18 cellular contexts compared by ENCODE assay signal in genomic region chr22:38065539-38065938, GRCh38. TPM values are rescaled to one million over a fixed set of nuclear protein-coding genes. Genes with fewer than 3 reads are reported as not detected.
A peak's percentile ranks its signal among the peaks of the same experiment; 100 is the strongest.
DNase-seq lines count a peak whose midpoint lies in the region; ATAC-seq, FAIRE-seq and TF ChIP-seq lines count a peak whose summit lies in the region.
"Had no signal": no experiment of that assay in that cellular context is flagged by ENCODE, and none has a peak within 500 bp of the region (broad histone marks: within the 10 kb centered on the region; RNA-seq: fewer than 3 reads in every experiment).

No MANE protein-coding gene starts in this region.

- ATAC-seq in left cardiac atrium (no peak), Right ventricle myocardium superior (ENCODE audit: poor library complexity) (no peak), gastrocnemius medialis (no peak), upper lobe of left lung (ENCODE audit: low FRiP score in 2 of 2) (no peak), aorta (ENCODE audit: low FRiP score) (no peak)

- H3K27ac ChIP-seq in layer of hippocampus (ENCODE audit: low read depth, low read length), result peak overlapping the region; percentile 65
- peak overlapping the region; percentile 97 to 100 (median 98) for H3K27ac ChIP-seq in gastrocnemius medialis
- H3K27ac ChIP-seq in upper lobe of left lung, result no peak overlapping the region
- no peak overlapping the region for H3K27ac ChIP-seq in small intestine (ENCODE audit: low read depth in 1 of 2, low read length in 1 of 2)
- H3K27ac ChIP-seq in aorta (ENCODE audit: low read depth in 1 of 2, low read length in 2 of 2), result no peak overlapping the region
- no peak overlapping the region for H3K27ac ChIP-seq in SK-N-SH (ENCODE audit: low read depth in 2 of 2, low read length in 1 of 2)
- H3K27ac ChIP-seq: 22Rv1 had no signal

- intact Hi-C loops in left cardiac atrium (cut with DNase I), result loop anchor here in 1 of 2 donors (5.0 kb wide), 1 partner anchor 507 kb away; the partner anchor contains the start of gene DMC1
- intact Hi-C loops in Right ventricle myocardium superior (cut with DNase I), result no loop called here
- intact Hi-C loops in gastrocnemius medialis (cut with DNase I; ENCODE audit: low total_unique reads), result loop anchor here (10.0 kb wide), 1 partner anchor 639 kb away; the partner anchor contains the start of genes GTPBP1 and JOSD1
- intact Hi-C loops in aorta (cut with DNase I), result loop anchor here (5.0 kb wide), 2 partner anchors 137 to 192 kb away; partner anchors contain the start of gene MAFF (in 1 of the 2)

- POLR2A ChIA-PET in SK-N-SH (lab: Yijun Ruan, JAX), result no interaction called here

- no peak overlapping the region for H3K4me2 ChIP-seq in SK-N-SH

- TF ChIP-seq CTCF in gastrocnemius medialis (IDR thresholded peaks at IDR 0.05 in 4 of 5, conservative IDR thresholded peaks at IDR 0.05 in 1 of 5), result no peak
- TF ChIP-seq CTCF in upper lobe of left lung (IDR thresholded peaks at IDR 0.05), result no peak
- no peak for TF ChIP-seq CTCF in SK-N-SH (IDR thresholded peaks at IDR 0.05)

- H3K27me3 ChIP-seq in layer of hippocampus (ENCODE audit: control insufficient read depth, insufficient read depth, low read length) (no peaks in the 10 kb centered on the region), gastrocnemius medialis (no peaks in the 10 kb centered on the region), upper lobe of left lung (no peaks in the 10 kb centered on the region), small intestine (ENCODE audit: control insufficient read depth in 2 of 2, insufficient read depth in 2 of 2, low read length in 2 of 2) (no peaks in the 10 kb centered on the region), aorta (ENCODE audit: control insufficient read depth in 1 of 2, insufficient read depth in 2 of 2, low read length in 1 of 2) (no peaks in the 10 kb centered on the region), SK-N-SH (ENCODE audit: insufficient read depth) (no peaks in the 10 kb centered on the region)

- in situ Hi-C loops in gastrocnemius medialis (cut with MboI; ENCODE audit: low sequenced_read_pairs in 4 of 4), result loop anchor here in 1 of 4 donors (25.0 kb wide), 1 partner anchor 497 kb away; the partner anchor contains the start of gene DMC1

- no peak overlapping the region for H2AFZ ChIP-seq in SK-N-SH (ENCODE audit: low read depth)

- H3K79me2 ChIP-seq in SK-N-SH (ENCODE audit: insufficient read depth), result no peaks in the 10 kb centered on the region

- WGBS in upper lobe of left lung, 2 donors, result 95 to 100% methylated on average over 1 to 8 of the region's 8 CpGs
- 95 to 98% (median 98%) methylated on average over 8 of the region's 8 CpGs for WGBS in small intestine, 3 donors
- 93 to 95% methylated on average over 8 of the region's 8 CpGs for WGBS in aorta, 2 donors
- WGBS in SK-N-SH (ENCODE audit: low lambda C conversion rate), result 40% methylated on average over 1 of the region's 8 CpGs

- H4K20me1 ChIP-seq in SK-N-SH (ENCODE audit: insufficient read depth), result no peaks in the 10 kb centered on the region

- peaks cover 0 to 17% of the 10 kb centered on the region in 2 donors for H3K36me3 ChIP-seq in gastrocnemius medialis
- H3K36me3 ChIP-seq in upper lobe of left lung, result peaks cover 16 to 68% (median 58%) of the 10 kb centered on the region in 4 donors
- peaks cover 12% of the 10 kb centered on the region in 2 donors for H3K36me3 ChIP-seq in small intestine (ENCODE audit: control insufficient read depth in 2 of 2, insufficient read depth in 2 of 2, low read length in 2 of 2)
- peaks cover 0 to 4% of the 10 kb centered on the region in 2 donors for H3K36me3 ChIP-seq in aorta (ENCODE audit: control insufficient read depth in 1 of 2, insufficient read depth in 2 of 2, low read length in 1 of 2)
- H3K36me3 ChIP-seq in SK-N-SH (replicated peaks in 1 of 2; ENCODE audit: control insufficient read depth in 1 of 2, insufficient read depth in 2 of 2, low read length in 1 of 2), result peaks cover 0 to 20% of the 10 kb centered on the region in 2 experiments

- DNase-seq in left cardiac atrium (peak; percentile 12), Right ventricle myocardium superior (no peak), gastrocnemius medialis (no peak), upper lobe of left lung (no peak), small intestine (no peak), aorta (no peak), SK-N-SH (no peak)
- DNase-seq: Calu3; CD4-positive, CD25-positive, alpha-beta regulatory T cell; DMS 273 treated with DMSO at 0.1 percent for 48 hours; HFFc6 had no signal

- H3K9me2 ChIP-seq in SK-N-SH, result no peaks in the 10 kb centered on the region

- CTCF ChIA-PET in SK-N-SH (lab: Yijun Ruan, JAX), result interaction anchor here (1.3 kb wide), 1 partner anchor 14 kb away, joined by 5 read pairs; no protein-coding TSS in a partner anchor

- no peaks in the 10 kb centered on the region for H3F3A ChIP-seq in SK-N-SH (replicated peaks; ENCODE audit: insufficient read depth)

- H3K9me3 ChIP-seq in gastrocnemius medialis (no peaks in the 10 kb centered on the region), upper lobe of left lung (no peaks in the 10 kb centered on the region), small intestine (ENCODE audit: control insufficient read depth, low read depth) (no peaks in the 10 kb centered on the region), aorta (ENCODE audit: control insufficient read depth, low read length) (no peaks in the 10 kb centered on the region), SK-N-SH (no peaks in the 10 kb centered on the region)
- H3K9me3 ChIP-seq: HAP-1 had no signal

- H3K4me3 ChIP-seq in gastrocnemius medialis (no peak overlapping the region), upper lobe of left lung (no peak overlapping the region), small intestine (ENCODE audit: low read depth in 1 of 2, low read length in 2 of 2) (no peak overlapping the region), aorta (ENCODE audit: low read length in 2 of 2) (no peak overlapping the region), SK-N-SH (ENCODE audit: low read depth in 2 of 2, low read length in 1 of 2) (no peak overlapping the region)
- H3K4me3 ChIP-seq: HAP-1 had no signal

- peaks cover 55 to 80% of the 10 kb centered on the region in 2 donors for H3K4me1 ChIP-seq in gastrocnemius medialis
- H3K4me1 ChIP-seq in upper lobe of left lung, result peaks cover 7 to 18% (median 12%) of the 10 kb centered on the region in 4 donors
- H3K4me1 ChIP-seq in small intestine (ENCODE audit: control insufficient read depth in 2 of 2, insufficient read depth in 1 of 2, low read depth in 1 of 2, low read length in 1 of 2), result no peaks in the 10 kb centered on the region
- no peaks in the 10 kb centered on the region for H3K4me1 ChIP-seq in aorta (ENCODE audit: control insufficient read depth in 1 of 2, insufficient read depth in 2 of 2, low read length in 2 of 2)
- H3K4me1 ChIP-seq in SK-N-SH (ENCODE audit: control insufficient read depth in 1 of 2, insufficient read depth in 2 of 2, low read depth in 1 of 2, low read length in 1 of 2), result no peaks in the 10 kb centered on the region
- H3K4me1 ChIP-seq: HAP-1 had no signal

- no peak for TF ChIP-seq RAD21 in SK-N-SH (IDR thresholded peaks at IDR 0.05; ENCODE audit: low read length)

- TF ChIP-seq POLR2A in gastrocnemius medialis (IDR thresholded peaks at IDR 0.05) (no peak), upper lobe of left lung (IDR thresholded peaks at IDR 0.05) (no peak)

- TF ChIP-seq EP300 in upper lobe of left lung (IDR thresholded peaks at IDR 0.05) (no peak), SK-N-SH (IDR thresholded peaks at IDR 0.05; ENCODE audit: borderline replicate concordance in 1 of 2, low read depth in 1 of 2, low read length in 1 of 2) (no peak)

- no peak overlapping the region for H3K9ac ChIP-seq in SK-N-SH

- FAIRE-seq in small intestine (lab: Jason Lieb, UNC), result no peak
- FAIRE-seq: H1, HTR-8/SVneo had no signal

TF ChIP-seq in SK-N-SH, 30 proteins besides CTCF, POLR2A, EP300 and RAD21 (continues in another document):
- TF ChIP-seq USF2 (IDR thresholded peaks at IDR 0.05; ENCODE audit: borderline replicate concordance, low read depth, low read length), result no peak

RNA-seq across cellular contexts. Expression of gene PICK1, which starts 8.3 kb away (rescaled TPM):
- total RNA-seq in left cardiac atrium, result 10 to 100 TPM; 19.4 to 21.0 TPM
- total RNA-seq in Right ventricle myocardium superior, result 20.4 TPM
- 10 to 100 TPM; 36.4 to 63.8 (median 50.1) TPM for total RNA-seq in gastrocnemius medialis
- total RNA-seq in upper lobe of left lung, result 100 to 1,000 TPM in 1 of 6 donors, 10 to 100 TPM in 5; 31.6 to 189 (median 50.3) TPM
- polyA plus RNA-seq in small intestine, result 10 to 100 TPM; 24.3 to 33.3 (median 33.0) TPM
- total RNA-seq in aorta, result 10 to 100 TPM; 25.0 to 26.4 TPM
- 10 to 100 TPM in 1 of 2 donors, 1 to 10 TPM in 1; 9.5 to 46.2 TPM for polyA plus RNA-seq in aorta
- 36.8 and 42.8 TPM in 2 replicates for polyA plus RNA-seq in SK-N-SH (2012; rRNA removed)
- 18.4 and 21.9 TPM in 2 replicates for polyA plus RNA-seq in SK-N-SH (2012; cell fraction: cytosol; rRNA removed)
- 147 and 161 TPM in 2 replicates for polyA plus RNA-seq in SK-N-SH (2012; cell fraction: nucleus; rRNA removed)

RNA-seq across cellular contexts. Expression of gene SLC16A8, which starts 18.4 kb away (rescaled TPM):
- total RNA-seq in left cardiac atrium, result under 1 TPM in 1 of 2 donors, not detected in 1; 0.27 TPM
- not detected for total RNA-seq in Right ventricle myocardium superior
- total RNA-seq in gastrocnemius medialis, result under 1 TPM in 1 of 4 donors, not detected in 3; 0.42 TPM
- 1 to 10 TPM in 1 of 6 donors, under 1 TPM in 3, not detected in 2; 0.26 to 6.3 (median 0.73) TPM for total RNA-seq in upper lobe of left lung
- under 1 TPM in 1 of 3 donors, not detected in 2; 0.37 TPM for polyA plus RNA-seq in small intestine
- under 1 TPM in 1 of 2 donors, not detected in 1; 0.81 TPM for total RNA-seq in aorta
- under 1 TPM; 0.25 to 0.72 TPM for polyA plus RNA-seq in aorta
- not detected in 2 replicates for polyA plus RNA-seq in SK-N-SH (2012; rRNA removed)
- not detected in 2 replicates for polyA plus RNA-seq in SK-N-SH (2012; cell fraction: cytosol; rRNA removed)
- not detected in 2 replicates for polyA plus RNA-seq in SK-N-SH (2012; cell fraction: nucleus; rRNA removed)
- total RNA-seq: A673; Calu3; CD4-positive, CD25-positive, alpha-beta regulatory T cell; Daoy; H1; HFFc6 had no signal
- polyA plus RNA-seq: CD4-positive, CD25-positive, alpha-beta regulatory T cell had no signal

RNA-seq across cellular contexts. Expression of gene BAIAP2L2, which starts 44.9 kb away (rescaled TPM):
- total RNA-seq in left cardiac atrium (under 1 TPM; 0.63 to 0.65 TPM), Right ventricle myocardium superior (0.24 TPM), gastrocnemius medialis (1 to 10 TPM in 1 of 4 donors, under 1 TPM in 2, not detected in 1; 0.16 to 1.7 (median 0.72) TPM), upper lobe of left lung (1 to 10 TPM in 1 of 6 donors, under 1 TPM in 2, not detected in 3; 0.94 to 6.3 (median 0.98) TPM), aorta (under 1 TPM; 0.26 to 0.48 TPM)
- polyA plus RNA-seq in small intestine (100 to 1,000 TPM in 2 of 3 donors, 10 to 100 TPM in 1; 59.0 to 484 (median 395) TPM), aorta (10 to 100 TPM in 1 of 2 donors, 1 to 10 TPM in 1; 2.3 to 11.9 TPM), SK-N-SH (2012; rRNA removed) (0.13 and 0.16 TPM in 2 replicates)
- polyA plus RNA-seq in SK-N-SH (2012; cell fraction: cytosol; rRNA removed), result 0.03 and 0.05 TPM in 2 replicates
- polyA plus RNA-seq in SK-N-SH (2012; cell fraction: nucleus; rRNA removed), result 1.4 and 2.6 TPM in 2 replicates
- polyA plus RNA-seq: CD4-positive, CD25-positive, alpha-beta regulatory T cell had no signal

Comparison
In these comparisons a context has a peak if more than half of its experiments do, and no peak if none do; other contexts are left out.
1. H3K27ac ChIP-seq: peak in layer of hippocampus (single experiment) and gastrocnemius medialis (4 of 4); none in upper lobe of left lung (0 of 4), small intestine (0 of 2), aorta (0 of 2) and SK-N-SH (0 of 2).